In the genomic region with DNA sequence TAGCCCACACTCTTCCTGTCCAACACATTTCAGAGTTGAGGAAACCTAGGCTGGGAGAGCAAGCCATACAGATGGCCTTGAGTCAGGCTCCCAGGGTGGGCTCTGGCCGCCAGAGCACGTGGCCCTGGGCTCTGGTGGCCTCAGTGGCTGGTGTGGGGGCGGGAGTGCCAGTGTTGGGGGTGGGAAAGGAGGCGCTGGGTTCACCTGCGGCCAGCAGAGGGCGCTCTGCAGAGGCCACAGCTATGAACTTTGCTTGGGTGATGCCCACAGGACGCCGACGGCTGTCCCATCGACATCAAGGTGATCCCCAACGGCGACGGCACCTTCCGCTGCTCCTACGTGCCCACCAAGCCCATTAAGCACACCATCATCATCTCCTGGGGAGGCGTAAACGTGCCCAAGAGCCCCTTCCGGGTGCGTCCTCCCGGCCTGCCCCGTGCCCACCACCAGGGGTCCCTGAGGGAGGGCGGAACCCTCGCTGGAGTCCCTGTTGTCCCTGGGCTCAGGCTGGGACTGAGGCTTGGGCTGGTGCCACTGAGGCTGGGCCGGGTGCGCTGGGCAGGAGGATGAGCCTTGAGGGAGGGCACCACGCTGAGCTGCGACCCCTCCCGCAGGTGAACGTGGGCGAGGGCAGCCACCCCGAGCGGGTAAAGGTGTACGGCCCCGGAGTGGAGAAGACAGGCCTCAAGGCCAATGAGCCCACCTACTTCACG, we compare ENCODE assay signal across 8 cellular contexts. TPM values are rescaled to one million over a fixed set of nuclear protein-coding genes. Genes with fewer than 3 reads are reported as not detected.
DNase-seq lines count a peak whose midpoint lies in the region; ATAC-seq and TF ChIP-seq lines count a peak whose summit lies in the region.

No MANE protein-coding gene starts in this region.

- no peak overlapping the region for H3K4me3 ChIP-seq in astrocyte of the spinal cord (ENCODE audit: low read depth, low read length)

- peak; percentile 79 for DNase-seq in AG08396 (ENCODE audit: low spot score)
- DNase-seq in H9: peak; percentile 84
- peak in 27 of 34 experiments; percentile 17 to 54 (median 40) for DNase-seq in T-cell
- no peak for DNase-seq in astrocyte of the spinal cord (ENCODE audit: low read depth, low spot score)
- peak in 1 of 2 donors; percentile 53 for DNase-seq in left colon
- peak; percentile 20 for DNase-seq in stimulated activated CD8-positive, alpha-beta memory T cell treated with anti-CD3 and anti-CD28 coated beads, Interleukin-12 subunit alpha, Interleukin-12 subunit beta, amount 100 ng/mL, for 24 hours (ENCODE audit: extremely low read depth)
- DNase-seq in NCI-H2107 (lab: John Stamatoyannopoulos, UW): no peak

- no peak overlapping the region for H4K8ac ChIP-seq in H9 (replicated peaks; ENCODE audit: insufficient read length, low read depth, low read length)

- POLR2A ChIA-PET in T-cell (lab: Charles Lee): no interaction called here

- H4K20me1 ChIP-seq in H9 (ENCODE audit: control insufficient read depth, insufficient read depth, insufficient read length): no peaks in the 10 kb centered on the region

- no peak overlapping the region for H2BK15ac ChIP-seq in H9 (ENCODE audit: low read depth, low read length)

- ATAC-seq in T-cell (replicated peaks in 1 of 4) (peak; percentile 48 to 81 (median 65)), left colon (peak; percentile 50), HG02623 (IDR thresholded peaks at IDR 0.05; ENCODE audit: unreplicated experiment) (no peak)

- no peak overlapping the region for H2BK12ac ChIP-seq in H9 (ENCODE audit: insufficient read length, low read depth, low read length)

- H3K23me2 ChIP-seq in H9 (ENCODE audit: insufficient read length, low read depth, low read length, poor library complexity, severe bottlenecking): no peaks in the 10 kb centered on the region

- H3K4ac ChIP-seq in H9 (ENCODE audit: low read depth, low read length): no peak overlapping the region

- no peaks in the 10 kb centered on the region for H3K9me3 ChIP-seq in H9 (ENCODE audit: control insufficient read depth, low read depth, low read length)

- H3K56ac ChIP-seq in H9 (ENCODE audit: insufficient read length, low read depth, low read length): no peak overlapping the region

- no peak overlapping the region for H3K27ac ChIP-seq in H9 (ENCODE audit: insufficient read length, low read depth, low read length)

- H3K4me1 Mint-ChIP-seq in H9 (peaks cover 2 to 14% of the 10 kb centered on the region in 2 experiments), T-cell (peaks cover 0 to 1% (median 0%) of the 10 kb centered on the region in 3 donors)

- in situ Hi-C loops in astrocyte of the spinal cord (cut with HindIII; ENCODE audit: low sequenced_read_pairs): no loop called here

- H3K18ac ChIP-seq in H9 (ENCODE audit: insufficient read length, low read depth, low read length): no peak overlapping the region

- H3K4me2 ChIP-seq in H9 (ENCODE audit: insufficient read depth, insufficient read length, low read length): no peak overlapping the region

- H3K27ac Mint-ChIP-seq in H9 (no peak overlapping the region), T-cell (no peak overlapping the region)

- H2AK5ac ChIP-seq in H9 (ENCODE audit: insufficient read length, low read length): no peak overlapping the region

- no peaks in the 10 kb centered on the region for H3K79me2 ChIP-seq in H9 (ENCODE audit: insufficient read depth, low read length)

- no CpG with 5 or more reads among the region's 35 CpGs for whole genome bisulfite sequencing in H9 (ENCODE audit: extremely low coverage, insufficient read length, low lambda C conversion rate)

- H2BK120ac ChIP-seq in H9 (ENCODE audit: low read depth, low read length, poor library complexity, severe bottlenecking): no peak overlapping the region

- H4K5ac ChIP-seq in H9 (ENCODE audit: insufficient read length, low read depth, low read length): no peak overlapping the region

- H3K4me1 ChIP-seq in H9 (ENCODE audit: insufficient read depth, low read length): no peaks in the 10 kb centered on the region

- H3K9ac ChIP-seq in H9 (ENCODE audit: extremely low read depth, insufficient read length, low read length): no peak overlapping the region

- H3K36me3 Mint-ChIP-seq in H9 (ENCODE audit: insufficient read depth in 1 of 3, low read depth in 3 of 3) (peaks cover 0 to 6% (median 0%) of the 10 kb centered on the region in 3 experiments; a peak in 2 of 7 replicates), T-cell (no peaks in the 10 kb centered on the region)

- H3K27me3 Mint-ChIP-seq in H9 (ENCODE audit: low read depth) (no peaks in the 10 kb centered on the region), T-cell (no peaks in the 10 kb centered on the region)

- no peak overlapping the region for H4K91ac ChIP-seq in H9 (ENCODE audit: insufficient read length, low read depth, low read length)

- CTCF ChIA-PET in T-cell (lab: Charles Lee): interaction anchor here (0.6 to 1.0 kb wide), 4 partner anchors 19 to 70 kb away, joined by 3 to 5 read pairs (median 4); partner anchors contain the start of gene ATP6V1F (in 1 of the 2)

- intact Hi-C loops in left colon (cut with DNase I, micrococcal nuclease): loop anchor here in 1 of 2 donors (5.0 kb wide), 1 partner anchor 50 kb away; the partner anchor contains the start of gene CCDC136

- no peak overlapping the region for H2AFZ ChIP-seq in H9 (ENCODE audit: low read length)

- H3K4me3 Mint-ChIP-seq in H9 (peak overlapping the region in 1 of 2 experiments; percentile 19; a peak in 1 of 5 replicates), T-cell (no peak overlapping the region)

- no peaks in the 10 kb centered on the region for H3K9me3 Mint-ChIP-seq in H9
- H3K9me3 Mint-ChIP-seq in T-cell: no peaks in the 10 kb centered on the region

- H3K27me3 ChIP-seq in H9 (ENCODE audit: insufficient read depth, low read length): no peaks in the 10 kb centered on the region

- no peak overlapping the region for H3K14ac ChIP-seq in H9 (ENCODE audit: insufficient read depth, low read length)

- H3K23ac ChIP-seq in H9 (ENCODE audit: insufficient read length, low read depth, low read length): no peak overlapping the region

- TF ChIP-seq CTCF in H9 (conservative IDR thresholded peaks at IDR 0.05): peak; percentile 100
- TF ChIP-seq CTCF in astrocyte of the spinal cord (IDR thresholded peaks at IDR 0.05; ENCODE audit: low read depth, low read length): peak; percentile 81

- H2BK5ac ChIP-seq in H9 (ENCODE audit: insufficient read length, low read length): no peak overlapping the region

- H3T11ph ChIP-seq in H9 (ENCODE audit: low read length): no peak overlapping the region

- no peak overlapping the region for H2BK20ac ChIP-seq in H9 (ENCODE audit: low read depth, low read length, poor library complexity, severe bottlenecking)

- H3K79me1 ChIP-seq in H9 (ENCODE audit: insufficient read depth, low read depth, low read length, poor library complexity, severe bottlenecking): no peaks in the 10 kb centered on the region

RNA-seq across cellular contexts. Expression of gene FLNC, which starts 11.9 kb away (rescaled TPM):
- total RNA-seq in H9 (2021) (12.2 and 12.5 TPM in 2 replicates), T-cell (under 1 TPM; 0.05 to 0.93 (median 0.38) TPM), left colon (10 to 100 TPM in 1 of 2 donors, 1 to 10 TPM in 1; 2.4 to 41.4 TPM)

RNA-seq across cellular contexts. Expression of gene ATP6V1F, which starts 20.5 kb away (rescaled TPM):
- total RNA-seq in H9 (2021) (115 and 117 TPM in 2 replicates), T-cell (10 to 100 TPM; 62.6 to 78.1 (median 75.5) TPM), left colon (10 to 100 TPM; 65.8 to 78.5 TPM)

RNA-seq across cellular contexts. Expression of gene CCDC136, which starts 50.3 kb away (rescaled TPM):
- total RNA-seq in H9 (2021): 28.7 and 31.1 TPM in 2 replicates
- total RNA-seq in T-cell: 10 to 100 TPM in 4 of 5 donors, 1 to 10 TPM in 1; 7.6 to 15.7 (median 14.6) TPM
- total RNA-seq in left colon: 1 to 10 TPM; 1.5 to 5.6 TPM

Comparison
In these comparisons a context has a peak if more than half of its experiments do, and no peak if none do; other contexts are left out.
1. DNase-seq: peak in AG08396 (single experiment), H9 (single experiment), T-cell (27 of 34) and stimulated activated CD8-positive, alpha-beta memory T cell treated with anti-CD3 and anti-CD28 coated beads, Interleukin-12 subunit alpha, Interleukin-12 subunit beta, amount 100 ng/mL, for 24 hours (single experiment); none in astrocyte of the spinal cord (single experiment) and NCI-H2107 (single experiment).